ENCODE assay signal across 1 cellular context in the genomic region with DNA sequence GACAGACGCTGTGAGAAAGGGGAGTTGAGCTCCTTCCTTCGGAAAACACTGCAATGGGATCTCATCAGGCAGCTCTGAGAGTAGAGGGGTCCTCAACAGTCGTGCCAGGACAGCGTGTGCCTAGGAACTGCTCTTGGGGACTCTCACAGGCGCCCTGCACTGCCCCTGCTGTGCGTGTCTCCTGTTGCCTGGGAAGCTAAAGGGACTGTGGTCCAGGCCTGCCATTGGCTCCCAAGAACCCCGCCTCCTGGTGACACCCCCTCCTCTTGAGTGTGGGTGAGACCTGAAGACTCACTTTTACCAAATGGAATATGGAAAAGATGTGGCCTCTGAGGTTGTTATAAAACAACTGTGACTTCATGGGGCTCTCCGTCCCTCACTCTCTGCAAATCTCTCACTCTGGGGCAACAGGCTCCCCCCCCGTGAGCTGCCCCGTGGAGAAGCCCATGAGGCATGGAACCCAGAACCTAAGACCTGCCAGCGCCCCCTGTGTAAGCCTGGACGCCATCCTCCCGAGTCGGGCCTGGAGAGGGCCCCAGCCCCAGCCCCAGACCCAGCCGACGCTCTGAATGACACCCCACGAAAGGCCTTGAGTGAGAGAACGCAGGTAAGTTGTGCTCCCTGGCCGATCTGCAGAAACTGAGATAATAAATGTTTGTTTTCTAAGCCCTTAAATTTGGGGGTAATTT.
TF ChIP-seq lines count a peak whose summit lies in the region.

No MANE protein-coding gene starts in this region.

TF ChIP-seq in GM12891, 5 proteins besides CTCF, POLR2A, EP300 and RAD21:
- TF ChIP-seq TAF1 (IDR thresholded peaks at IDR 0.05; ENCODE audit: low read depth, low read length) (no peak), PAX5 (IDR thresholded peaks at IDR 0.05; ENCODE audit: insufficient read depth, low read length, severe bottlenecking) (no peak), SPI1 (IDR thresholded peaks at IDR 0.05; ENCODE audit: low read depth, low read length) (no peak), POU2F2 (IDR thresholded peaks at IDR 0.05; ENCODE audit: low read depth, low read length) (no peak), POLR2AphosphoS5 (IDR thresholded peaks at IDR 0.05; ENCODE audit: low read depth, low read length) (no peak)
